ENCODE assay signal across 1 cellular context in the genomic region with DNA sequence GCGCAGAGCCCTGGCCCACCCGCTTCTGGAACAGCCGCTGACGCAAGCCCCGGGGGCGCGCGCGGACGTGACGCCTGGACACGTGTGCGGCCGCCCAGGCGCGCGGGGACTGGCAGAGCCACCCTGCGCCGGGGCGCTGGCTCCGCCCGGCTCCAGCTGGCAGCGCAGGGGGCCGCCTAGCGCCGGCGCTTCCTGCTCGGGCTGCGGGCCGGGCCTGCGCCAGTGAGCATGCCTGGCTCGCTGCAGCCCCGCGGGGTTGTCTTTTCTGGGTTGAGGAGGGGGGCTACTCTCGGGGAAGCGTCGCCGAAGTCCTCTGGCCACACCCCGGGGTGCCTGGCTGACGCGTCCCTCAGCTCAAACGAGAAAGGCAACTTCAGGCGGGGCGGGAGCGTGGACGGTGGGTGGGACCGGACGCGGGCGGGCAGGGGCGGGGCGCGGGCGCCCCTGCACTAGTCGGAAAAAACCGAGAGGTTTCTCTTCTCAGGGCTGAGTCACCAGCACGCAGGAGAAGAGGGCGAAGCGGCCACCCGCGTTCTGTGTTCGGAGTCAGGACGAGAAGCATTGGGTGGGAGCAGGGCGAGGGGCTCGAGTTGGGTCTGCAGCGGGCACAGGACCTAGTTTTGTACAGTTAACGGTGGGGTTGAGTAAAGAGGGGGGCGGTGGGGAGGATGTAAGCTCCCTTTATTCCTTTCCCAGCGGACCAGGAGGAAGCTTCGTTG.
A peak's percentile ranks its signal among the peaks of the same experiment; 100 is the strongest.
TF ChIP-seq lines count a peak whose summit lies in the region.

A gene with protein sequence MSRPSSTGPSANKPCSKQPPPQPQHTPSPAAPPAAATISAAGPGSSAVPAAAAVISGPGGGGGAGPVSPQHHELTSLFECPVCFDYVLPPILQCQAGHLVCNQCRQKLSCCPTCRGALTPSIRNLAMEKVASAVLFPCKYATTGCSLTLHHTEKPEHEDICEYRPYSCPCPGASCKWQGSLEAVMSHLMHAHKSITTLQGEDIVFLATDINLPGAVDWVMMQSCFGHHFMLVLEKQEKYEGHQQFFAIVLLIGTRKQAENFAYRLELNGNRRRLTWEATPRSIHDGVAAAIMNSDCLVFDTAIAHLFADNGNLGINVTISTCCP (minus strand): TSS at position 48 of the 719 bp plus-strand sequence. CDS start 320 bp downstream, outside the sequence.

TF ChIP-seq in HepG2, 621 proteins besides CTCF, POLR2A, EP300 and RAD21 (continued from another document and continues in another):
- TF ChIP-seq, protein P1, sequence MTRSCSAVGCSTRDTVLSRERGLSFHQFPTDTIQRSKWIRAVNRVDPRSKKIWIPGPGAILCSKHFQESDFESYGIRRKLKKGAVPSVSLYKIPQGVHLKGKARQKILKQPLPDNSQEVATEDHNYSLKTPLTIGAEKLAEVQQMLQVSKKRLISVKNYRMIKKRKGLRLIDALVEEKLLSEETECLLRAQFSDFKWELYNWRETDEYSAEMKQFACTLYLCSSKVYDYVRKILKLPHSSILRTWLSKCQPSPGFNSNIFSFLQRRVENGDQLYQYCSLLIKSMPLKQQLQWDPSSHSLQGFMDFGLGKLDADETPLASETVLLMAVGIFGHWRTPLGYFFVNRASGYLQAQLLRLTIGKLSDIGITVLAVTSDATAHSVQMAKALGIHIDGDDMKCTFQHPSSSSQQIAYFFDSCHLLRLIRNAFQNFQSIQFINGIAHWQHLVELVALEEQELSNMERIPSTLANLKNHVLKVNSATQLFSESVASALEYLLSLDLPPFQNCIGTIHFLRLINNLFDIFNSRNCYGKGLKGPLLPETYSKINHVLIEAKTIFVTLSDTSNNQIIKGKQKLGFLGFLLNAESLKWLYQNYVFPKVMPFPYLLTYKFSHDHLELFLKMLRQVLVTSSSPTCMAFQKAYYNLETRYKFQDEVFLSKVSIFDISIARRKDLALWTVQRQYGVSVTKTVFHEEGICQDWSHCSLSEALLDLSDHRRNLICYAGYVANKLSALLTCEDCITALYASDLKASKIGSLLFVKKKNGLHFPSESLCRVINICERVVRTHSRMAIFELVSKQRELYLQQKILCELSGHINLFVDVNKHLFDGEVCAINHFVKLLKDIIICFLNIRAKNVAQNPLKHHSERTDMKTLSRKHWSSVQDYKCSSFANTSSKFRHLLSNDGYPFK (CRISPR knock-in tag; IDR thresholded peaks at IDR 0.05; ENCODE audit: borderline replicate concordance), result peak; percentile 49; the same call in 1 of the 2 replicates
- TF ChIP-seq, protein P2, sequence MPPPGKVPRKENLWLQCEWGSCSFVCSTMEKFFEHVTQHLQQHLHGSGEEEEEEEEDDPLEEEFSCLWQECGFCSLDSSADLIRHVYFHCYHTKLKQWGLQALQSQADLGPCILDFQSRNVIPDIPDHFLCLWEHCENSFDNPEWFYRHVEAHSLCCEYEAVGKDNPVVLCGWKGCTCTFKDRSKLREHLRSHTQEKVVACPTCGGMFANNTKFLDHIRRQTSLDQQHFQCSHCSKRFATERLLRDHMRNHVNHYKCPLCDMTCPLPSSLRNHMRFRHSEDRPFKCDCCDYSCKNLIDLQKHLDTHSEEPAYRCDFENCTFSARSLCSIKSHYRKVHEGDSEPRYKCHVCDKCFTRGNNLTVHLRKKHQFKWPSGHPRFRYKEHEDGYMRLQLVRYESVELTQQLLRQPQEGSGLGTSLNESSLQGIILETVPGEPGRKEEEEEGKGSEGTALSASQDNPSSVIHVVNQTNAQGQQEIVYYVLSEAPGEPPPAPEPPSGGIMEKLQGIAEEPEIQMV (CRISPR knock-in tag; IDR thresholded peaks at IDR 0.05; ENCODE audit: low read depth), result 0 out of 2 replicates have a peak, but pooled peaks have one; percentile 30
- peak; percentile 30; the same call in 1 of the 2 replicates for TF ChIP-seq POGZ (CRISPR knock-in tag; IDR thresholded peaks at IDR 0.05)
- 0 out of 2 replicates have a peak, but pooled peaks have one; percentile 63 for TF ChIP-seq CCDC6 (CRISPR knock-in tag; IDR thresholded peaks at IDR 0.05)
- peak; percentile 86 for TF ChIP-seq CEBPG (CRISPR knock-in tag; IDR thresholded peaks at IDR 0.05)
- peak; percentile 58; the same call in 1 of the 2 replicates for TF ChIP-seq NFKB2 (CRISPR knock-in tag; IDR thresholded peaks at IDR 0.05; ENCODE audit: borderline replicate concordance)
- peak; percentile 92 for TF ChIP-seq TGIF2 (CRISPR knock-in tag; IDR thresholded peaks at IDR 0.05)
- peak in 1 of 2 experiments; percentile 59; a peak in 2 of 4 replicates for TF ChIP-seq KLF16 (CRISPR knock-in tag; IDR thresholded peaks at IDR 0.05)
- no peak for TF ChIP-seq HMGA1 (CRISPR knock-in tag; conservative IDR thresholded peaks at IDR 0.05)
- TF ChIP-seq NAIF1 (CRISPR knock-in tag; IDR thresholded peaks at IDR 0.05; ENCODE audit: borderline replicate concordance), result peak; percentile 52; the same call in 1 of the 2 replicates
- 0 out of 2 replicates have a peak, but pooled peaks have one; percentile 8 for TF ChIP-seq FOXK1 (CRISPR knock-in tag; IDR thresholded peaks at IDR 0.05; ENCODE audit: borderline replicate concordance, low read depth)
- TF ChIP-seq ZNF557 (CRISPR knock-in tag; IDR thresholded peaks at IDR 0.05), result 0 out of 2 replicates have a peak, but pooled peaks have one; percentile 42
- no peak for TF ChIP-seq ZNF749 (CRISPR knock-in tag; IDR thresholded peaks at IDR 0.05; ENCODE audit: borderline replicate concordance)
- TF ChIP-seq, protein P3, sequence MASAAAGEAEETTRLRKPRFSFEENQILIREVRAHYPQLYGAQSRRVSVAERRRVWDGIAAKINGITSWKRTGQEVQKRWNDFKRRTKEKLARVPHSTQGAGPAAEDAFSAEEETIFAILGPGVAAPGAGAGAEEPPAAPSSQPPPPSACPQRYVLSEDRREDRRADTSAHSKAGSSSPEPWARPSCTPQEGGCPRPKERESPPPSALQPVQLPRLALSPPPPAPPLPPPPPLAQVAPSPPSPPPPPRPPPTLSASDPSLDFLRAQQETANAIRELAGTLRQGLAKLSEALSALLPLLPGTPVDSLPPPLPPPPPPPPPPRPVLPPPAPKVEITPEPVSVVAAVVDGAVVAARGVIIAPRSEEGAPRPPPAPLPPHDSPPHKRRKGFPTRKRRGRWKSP (CRISPR knock-in tag; IDR thresholded peaks at IDR 0.05), result peak; percentile 86
- TF ChIP-seq KAT7 (CRISPR knock-in tag; IDR thresholded peaks at IDR 0.05; ENCODE audit: borderline replicate concordance), result peak; percentile 70; the same call in 1 of the 2 replicates
- TF ChIP-seq ZNF205 (CRISPR knock-in tag; IDR thresholded peaks at IDR 0.05), result peak; percentile 54; the same call in 1 of the 2 replicates
- no peak for TF ChIP-seq NCOA5 (CRISPR knock-in tag; IDR thresholded peaks at IDR 0.05)
- TF ChIP-seq, protein P4, sequence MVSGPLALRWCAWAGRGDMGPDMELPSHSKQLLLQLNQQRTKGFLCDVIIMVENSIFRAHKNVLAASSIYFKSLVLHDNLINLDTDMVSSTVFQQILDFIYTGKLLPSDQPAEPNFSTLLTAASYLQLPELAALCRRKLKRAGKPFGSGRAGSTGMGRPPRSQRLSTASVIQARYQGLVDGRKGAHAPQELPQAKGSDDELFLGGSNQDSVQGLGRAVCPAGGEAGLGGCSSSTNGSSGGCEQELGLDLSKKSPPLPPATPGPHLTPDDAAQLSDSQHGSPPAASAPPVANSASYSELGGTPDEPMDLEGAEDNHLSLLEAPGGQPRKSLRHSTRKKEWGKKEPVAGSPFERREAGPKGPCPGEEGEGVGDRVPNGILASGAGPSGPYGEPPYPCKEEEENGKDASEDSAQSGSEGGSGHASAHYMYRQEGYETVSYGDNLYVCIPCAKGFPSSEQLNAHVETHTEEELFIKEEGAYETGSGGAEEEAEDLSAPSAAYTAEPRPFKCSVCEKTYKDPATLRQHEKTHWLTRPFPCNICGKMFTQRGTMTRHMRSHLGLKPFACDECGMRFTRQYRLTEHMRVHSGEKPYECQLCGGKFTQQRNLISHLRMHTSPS (CRISPR knock-in tag; IDR thresholded peaks at IDR 0.05; ENCODE audit: low read depth), result peak; percentile 63
- TF ChIP-seq, protein P5, sequence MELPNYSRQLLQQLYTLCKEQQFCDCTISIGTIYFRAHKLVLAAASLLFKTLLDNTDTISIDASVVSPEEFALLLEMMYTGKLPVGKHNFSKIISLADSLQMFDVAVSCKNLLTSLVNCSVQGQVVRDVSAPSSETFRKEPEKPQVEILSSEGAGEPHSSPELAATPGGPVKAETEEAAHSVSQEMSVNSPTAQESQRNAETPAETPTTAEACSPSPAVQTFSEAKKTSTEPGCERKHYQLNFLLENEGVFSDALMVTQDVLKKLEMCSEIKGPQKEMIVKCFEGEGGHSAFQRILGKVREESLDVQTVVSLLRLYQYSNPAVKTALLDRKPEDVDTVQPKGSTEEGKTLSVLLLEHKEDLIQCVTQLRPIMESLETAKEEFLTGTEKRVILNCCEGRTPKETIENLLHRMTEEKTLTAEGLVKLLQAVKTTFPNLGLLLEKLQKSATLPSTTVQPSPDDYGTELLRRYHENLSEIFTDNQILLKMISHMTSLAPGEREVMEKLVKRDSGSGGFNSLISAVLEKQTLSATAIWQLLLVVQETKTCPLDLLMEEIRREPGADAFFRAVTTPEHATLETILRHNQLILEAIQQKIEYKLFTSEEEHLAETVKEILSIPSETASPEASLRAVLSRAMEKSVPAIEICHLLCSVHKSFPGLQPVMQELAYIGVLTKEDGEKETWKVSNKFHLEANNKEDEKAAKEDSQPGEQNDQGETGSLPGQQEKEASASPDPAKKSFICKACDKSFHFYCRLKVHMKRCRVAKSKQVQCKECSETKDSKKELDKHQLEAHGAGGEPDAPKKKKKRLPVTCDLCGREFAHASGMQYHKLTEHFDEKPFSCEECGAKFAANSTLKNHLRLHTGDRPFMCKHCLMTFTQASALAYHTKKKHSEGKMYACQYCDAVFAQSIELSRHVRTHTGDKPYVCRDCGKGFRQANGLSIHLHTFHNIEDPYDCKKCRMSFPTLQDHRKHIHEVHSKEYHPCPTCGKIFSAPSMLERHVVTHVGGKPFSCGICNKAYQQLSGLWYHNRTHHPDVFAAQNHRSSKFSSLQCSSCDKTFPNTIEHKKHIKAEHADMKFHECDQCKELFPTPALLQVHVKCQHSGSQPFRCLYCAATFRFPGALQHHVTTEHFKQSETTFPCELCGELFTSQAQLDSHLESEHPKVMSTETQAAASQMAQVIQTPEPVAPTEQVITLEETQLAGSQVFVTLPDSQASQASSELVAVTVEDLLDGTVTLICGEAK (IDR thresholded peaks at IDR 0.05), result no peak
- TF ChIP-seq, protein P5 (CRISPR knock-in tag; IDR thresholded peaks at IDR 0.05), result no peak
- TF ChIP-seq, protein P6, sequence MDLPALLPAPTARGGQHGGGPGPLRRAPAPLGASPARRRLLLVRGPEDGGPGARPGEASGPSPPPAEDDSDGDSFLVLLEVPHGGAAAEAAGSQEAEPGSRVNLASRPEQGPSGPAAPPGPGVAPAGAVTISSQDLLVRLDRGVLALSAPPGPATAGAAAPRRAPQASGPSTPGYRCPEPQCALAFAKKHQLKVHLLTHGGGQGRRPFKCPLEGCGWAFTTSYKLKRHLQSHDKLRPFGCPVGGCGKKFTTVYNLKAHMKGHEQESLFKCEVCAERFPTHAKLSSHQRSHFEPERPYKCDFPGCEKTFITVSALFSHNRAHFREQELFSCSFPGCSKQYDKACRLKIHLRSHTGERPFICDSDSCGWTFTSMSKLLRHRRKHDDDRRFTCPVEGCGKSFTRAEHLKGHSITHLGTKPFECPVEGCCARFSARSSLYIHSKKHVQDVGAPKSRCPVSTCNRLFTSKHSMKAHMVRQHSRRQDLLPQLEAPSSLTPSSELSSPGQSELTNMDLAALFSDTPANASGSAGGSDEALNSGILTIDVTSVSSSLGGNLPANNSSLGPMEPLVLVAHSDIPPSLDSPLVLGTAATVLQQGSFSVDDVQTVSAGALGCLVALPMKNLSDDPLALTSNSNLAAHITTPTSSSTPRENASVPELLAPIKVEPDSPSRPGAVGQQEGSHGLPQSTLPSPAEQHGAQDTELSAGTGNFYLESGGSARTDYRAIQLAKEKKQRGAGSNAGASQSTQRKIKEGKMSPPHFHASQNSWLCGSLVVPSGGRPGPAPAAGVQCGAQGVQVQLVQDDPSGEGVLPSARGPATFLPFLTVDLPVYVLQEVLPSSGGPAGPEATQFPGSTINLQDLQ (CRISPR knock-in tag; IDR thresholded peaks at IDR 0.05), result peak; percentile 19; the same call in 1 of the 2 replicates
- TF ChIP-seq, protein P7, sequence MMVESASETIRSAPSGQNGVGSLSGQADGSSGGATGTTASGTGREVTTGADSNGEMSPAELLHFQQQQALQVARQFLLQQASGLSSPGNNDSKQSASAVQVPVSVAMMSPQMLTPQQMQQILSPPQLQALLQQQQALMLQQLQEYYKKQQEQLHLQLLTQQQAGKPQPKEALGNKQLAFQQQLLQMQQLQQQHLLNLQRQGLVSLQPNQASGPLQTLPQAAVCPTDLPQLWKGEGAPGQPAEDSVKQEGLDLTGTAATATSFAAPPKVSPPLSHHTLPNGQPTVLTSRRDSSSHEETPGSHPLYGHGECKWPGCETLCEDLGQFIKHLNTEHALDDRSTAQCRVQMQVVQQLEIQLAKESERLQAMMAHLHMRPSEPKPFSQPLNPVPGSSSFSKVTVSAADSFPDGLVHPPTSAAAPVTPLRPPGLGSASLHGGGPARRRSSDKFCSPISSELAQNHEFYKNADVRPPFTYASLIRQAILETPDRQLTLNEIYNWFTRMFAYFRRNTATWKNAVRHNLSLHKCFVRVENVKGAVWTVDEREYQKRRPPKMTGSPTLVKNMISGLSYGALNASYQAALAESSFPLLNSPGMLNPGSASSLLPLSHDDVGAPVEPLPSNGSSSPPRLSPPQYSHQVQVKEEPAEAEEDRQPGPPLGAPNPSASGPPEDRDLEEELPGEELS (CRISPR knock-in tag; IDR thresholded peaks at IDR 0.05), result no peak
